Comparison of ENCODE assay signal across 24 cellular contexts in genomic region chr6:118965354-118965753, GRCh38.
"Had no signal": no experiment of that assay in that cellular context is flagged by ENCODE, and none has a peak within 500 bp of the region (broad histone marks: within the 10 kb centered on the region; RNA-seq: fewer than 3 reads in every experiment).

No MANE protein-coding gene starts in this region.

- H3K4me1 ChIP-seq: esophagus muscularis mucosa, gastroesophageal sphincter, parathyroid adenoma, right atrium auricular region, tibial artery, upper lobe of right lung, vagina had no signal

- H3K27me3 ChIP-seq: esophagus muscularis mucosa, gastroesophageal sphincter, right atrium auricular region, tibial artery, upper lobe of right lung, vagina had no signal

- H3K79me2 ChIP-seq: parathyroid adenoma had no signal

- H3K9ac ChIP-seq: parathyroid adenoma had no signal

- H3K36me3 ChIP-seq: right atrium auricular region, upper lobe of right lung, vagina had no signal

- H3K27ac Mint-ChIP-seq: dendritic cell treated with granulocyte-macrophage colony-stimulating factor and Interleukin-4, amounts not matched to agents 40 ng/mL and 50 ng/mL, for 4 days; immature natural killer cell; natural killer cell treated with Interleukin-12 subunit alpha and Interleukin-12 subunit beta and Interleukin-15 and Interleukin-18, amount 100 ng/mL, for 72 hours; stimulated activated effector memory CD8-positive, alpha-beta T cell treated with anti-CD3 and anti-CD28 coated beads, Interleukin-12 subunit alpha, Interleukin-12 subunit beta, amount 100 ng/mL, for 72 hours had no signal

- H3K36me3 Mint-ChIP-seq: immature natural killer cell; natural killer cell treated with Interleukin-12 subunit alpha and Interleukin-12 subunit beta and Interleukin-15 and Interleukin-18, amount 100 ng/mL, for 72 hours; stimulated activated effector memory CD8-positive, alpha-beta T cell treated with anti-CD3 and anti-CD28 coated beads, Interleukin-12 subunit alpha, Interleukin-12 subunit beta, amount 100 ng/mL, for 72 hours had no signal

- H3K4me3 Mint-ChIP-seq: dendritic cell treated with granulocyte-macrophage colony-stimulating factor and Interleukin-4, amounts not matched to agents 40 ng/mL and 50 ng/mL, for 4 days; effector memory CD8-positive, alpha-beta T cell; immature natural killer cell; natural killer cell treated with Interleukin-12 subunit alpha and Interleukin-12 subunit beta and Interleukin-15 and Interleukin-18, amount 100 ng/mL, for 72 hours; stimulated activated effector memory CD8-positive, alpha-beta T cell treated with anti-CD3 and anti-CD28 coated beads, Interleukin-12 subunit alpha, Interleukin-12 subunit beta, amount 100 ng/mL, for 72 hours had no signal

- H3K27ac ChIP-seq: epithelial cell of prostate, esophagus muscularis mucosa, gastroesophageal sphincter, parathyroid adenoma, right atrium auricular region, tibial artery, upper lobe of right lung, vagina had no signal

- H3K27me3 Mint-ChIP-seq: dendritic cell treated with granulocyte-macrophage colony-stimulating factor and Interleukin-4, amounts not matched to agents 40 ng/mL and 50 ng/mL, for 4 days; effector memory CD8-positive, alpha-beta T cell; natural killer cell treated with Interleukin-12 subunit alpha and Interleukin-12 subunit beta and Interleukin-15 and Interleukin-18, amount 100 ng/mL, for 72 hours had no signal

- H3K9me3 ChIP-seq: esophagus muscularis mucosa, gastroesophageal sphincter, right atrium auricular region, tibial artery, upper lobe of right lung, vagina had no signal

- ATAC-seq: effector memory CD8-positive, alpha-beta T cell; gastroesophageal sphincter; natural killer cell treated with Interleukin-12 subunit alpha and Interleukin-12 subunit beta and Interleukin-15 and Interleukin-18, amount 100 ng/mL, for 72 hours; stimulated activated effector memory CD8-positive, alpha-beta T cell treated with anti-CD3 and anti-CD28 coated beads, Interleukin-12 subunit alpha, Interleukin-12 subunit beta, amount 100 ng/mL, for 72 hours; stimulated activated naive CD8-positive, alpha-beta T cell treated with anti-CD3 and anti-CD28 coated beads, Interleukin-15, Interleukin-2, amounts not matched to agents 100 U/mL and 50 U/mL, for 24 hours; upper lobe of right lung had no signal

- H3K4me1 Mint-ChIP-seq: immature natural killer cell; stimulated activated effector memory CD8-positive, alpha-beta T cell treated with anti-CD3 and anti-CD28 coated beads, Interleukin-12 subunit alpha, Interleukin-12 subunit beta, amount 100 ng/mL, for 72 hours had no signal

- H2AFZ ChIP-seq: parathyroid adenoma had no signal

- H3K4me3 ChIP-seq: esophagus muscularis mucosa, gastroesophageal sphincter, lung, right atrium auricular region, tibial artery, upper lobe of right lung, vagina had no signal

- H3K9me3 Mint-ChIP-seq: dendritic cell treated with granulocyte-macrophage colony-stimulating factor and Interleukin-4, amounts not matched to agents 40 ng/mL and 50 ng/mL, for 4 days; effector memory CD8-positive, alpha-beta T cell; immature natural killer cell; natural killer cell treated with Interleukin-12 subunit alpha and Interleukin-12 subunit beta and Interleukin-15 and Interleukin-18, amount 100 ng/mL, for 72 hours; stimulated activated effector memory CD8-positive, alpha-beta T cell treated with anti-CD3 and anti-CD28 coated beads, Interleukin-12 subunit alpha, Interleukin-12 subunit beta, amount 100 ng/mL, for 72 hours had no signal

- FAIRE-seq: keratinocyte had no signal

- DNase-seq: effector memory CD8-positive, alpha-beta T cell; foreskin fibroblast; glutamatergic neuron; immature natural killer cell; left colon; mesenchymal stem cell; midbrain; occipital lobe; stimulated activated CD4-positive, alpha-beta T cell treated with anti-CD3 and anti-CD28 coated beads, Interleukin-4, amount 100 ng/mL, for 1 hour; stimulated activated CD8-positive, alpha-beta memory T cell treated with anti-CD3 and anti-CD28 coated beads, Interleukin-4, amount 100 ng/mL, for 48 hours; stimulated activated naive CD8-positive, alpha-beta T cell treated with anti-CD3 and anti-CD28 coated beads, Interleukin-15, Interleukin-2, amounts not matched to agents 100 U/mL and 50 U/mL, for 24 hours; tibial artery; upper lobe of right lung had no signal
